ENCODE assay signal across 9 cellular contexts in genomic region chr14:36646664-36647416, GRCh38. TPM values are rescaled to one million over a fixed set of nuclear protein-coding genes. Genes with fewer than 3 reads are reported as not detected.
DNase-seq lines count a peak whose midpoint lies in the region; ATAC-seq and TF ChIP-seq lines count a peak whose summit lies in the region.
"Had no signal": no experiment of that assay in that cellular context is flagged by ENCODE, and none has a peak within 500 bp of the region (broad histone marks: within the 10 kb centered on the region; RNA-seq: fewer than 3 reads in every experiment).

No MANE protein-coding gene starts in this region.

- POLR2A ChIA-PET in BJ (lab: Charles Lee), result no interaction called here

- TF ChIP-seq CTCF in BJ (IDR thresholded peaks at IDR 0.05; ENCODE audit: insufficient read depth, low read depth, low read length) (0 out of 2 replicates have a peak, but pooled peaks have one; percentile 10), foreskin keratinocyte (conservative IDR thresholded peaks at IDR 0.05) (peak; percentile 38), osteocyte (IDR thresholded peaks at IDR 0.05) (peak; percentile 42)

- ATAC-seq in foreskin keratinocyte (peak; percentile 33), GM21447 (IDR thresholded peaks at IDR 0.05; ENCODE audit: unreplicated experiment) (no peak), HG03521 (IDR thresholded peaks at IDR 0.05; ENCODE audit: unreplicated experiment) (no peak), GM18870 (IDR thresholded peaks at IDR 0.05; ENCODE audit: unreplicated experiment) (no peak)

- no peak overlapping the region for H3K27ac ChIP-seq in foreskin keratinocyte

- CTCF ChIA-PET in BJ (lab: Yijun Ruan, JAX), result interaction anchor here (0.6 to 3.5 kb wide), 9 partner anchors 29 to 511 kb away, joined by 3 to 39 read pairs (median 6); no protein-coding TSS in a partner anchor

- no peak overlapping the region for H3K4me3 ChIP-seq in BJ (ENCODE audit: low read depth, low read length)

- no peak overlapping the region for H3K27ac Mint-ChIP-seq in osteocyte (ENCODE audit: unreplicated experiment)
- H3K27ac Mint-ChIP-seq: activated T-helper 2 cell treated with anti-CD3 and anti-CD28 coated beads, Interferon-gamma antibody, Interleukin-2, Interleukin-4, amounts not matched to agents 10 μg/mL and 5 μg/mL and 100 μg/mL, durations not matched to agents 14 hours and 24 hours and 36 hours had no signal

- H3K9me3 Mint-ChIP-seq in osteocyte (ENCODE audit: unreplicated experiment), result no peaks in the 10 kb centered on the region
- H3K9me3 Mint-ChIP-seq: activated T-helper 2 cell treated with anti-CD3 and anti-CD28 coated beads, Interferon-gamma antibody, Interleukin-2, Interleukin-4, amounts not matched to agents 10 μg/mL and 5 μg/mL and 100 μg/mL, durations not matched to agents 14 hours and 24 hours and 36 hours had no signal

- H3K4me1 Mint-ChIP-seq in osteocyte (ENCODE audit: unreplicated experiment), result peaks cover 16% of the 10 kb centered on the region

- peak overlapping the region; percentile 64 for H3K4me3 Mint-ChIP-seq in osteocyte (ENCODE audit: unreplicated experiment)

- H3K36me3 ChIP-seq in BJ (ENCODE audit: control insufficient read depth, insufficient read depth, low read length), result no peaks in the 10 kb centered on the region

- H3K27me3 Mint-ChIP-seq in osteocyte (ENCODE audit: unreplicated experiment), result peaks cover 78% of the 10 kb centered on the region

- H3K27me3 ChIP-seq in BJ (ENCODE audit: control insufficient read depth, insufficient read depth, low read length), result peaks cover 31% of the 10 kb centered on the region
- H3K27me3 ChIP-seq in foreskin keratinocyte, result peaks cover 85% of the 10 kb centered on the region

- no peaks in the 10 kb centered on the region for H3K4me1 ChIP-seq in foreskin keratinocyte

- no peak for DNase-seq in BJ (ENCODE audit: low read depth)
- DNase-seq in NCI-H524 (lab: John Stamatoyannopoulos, UW), result peak; percentile 55 to 76
- DNase-seq in foreskin keratinocyte, result no peak
- no peak for DNase-seq in osteocyte (ENCODE audit: extremely low spot score, unreplicated experiment)
- no peak for DNase-seq in SK-N-DZ (ENCODE audit: low spot score)

- no peaks in the 10 kb centered on the region for H3K36me3 Mint-ChIP-seq in osteocyte (ENCODE audit: unreplicated experiment)

RNA-seq across cellular contexts. Expression of gene PAX9, which starts 14.8 kb away (rescaled TPM):
- polyA plus RNA-seq in BJ (2011; rRNA removed), result not detected in 2 replicates
- 0.05 TPM in 1 of 2 replicates, not detected in the other for polyA minus RNA-seq in BJ (2011; rRNA and poly(A)+ RNA removed)
- 0.03 and 0.18 TPM in 2 replicates for total RNA-seq in foreskin keratinocyte
- polyA plus RNA-seq in foreskin keratinocyte, result 0.02 and 0.07 TPM in 2 replicates
- 3.9 and 4.6 TPM in 2 replicates for total RNA-seq in osteocyte
- polyA plus RNA-seq in SK-N-DZ (2014; cell fraction: cytosol; rRNA removed), result not detected in 2 replicates
- not detected in 2 replicates for polyA plus RNA-seq in SK-N-DZ (2014; cell fraction: nucleus; rRNA removed)
- total RNA-seq: activated T-helper 2 cell treated with anti-CD3 and anti-CD28 coated beads, Interferon-gamma antibody, Interleukin-2, Interleukin-4, amounts not matched to agents 10 μg/mL and 5 μg/mL and 100 μg/mL, durations not matched to agents 14 hours and 24 hours and 36 hours had no signal

Comparison
In these comparisons a context has a peak if more than half of its experiments do, and no peak if none do; other contexts are left out.
1. DNase-seq: peak in NCI-H524 (2 of 2); none in BJ (single experiment), foreskin keratinocyte (0 of 2), osteocyte (single experiment) and SK-N-DZ (single experiment).
2. Peak in every context shown above with its lines, with median percentiles within 50 percentile points of each other: CTCF ChIP-seq.